Comparison of ENCODE assay signal across 31 cellular contexts in the genomic region with DNA sequence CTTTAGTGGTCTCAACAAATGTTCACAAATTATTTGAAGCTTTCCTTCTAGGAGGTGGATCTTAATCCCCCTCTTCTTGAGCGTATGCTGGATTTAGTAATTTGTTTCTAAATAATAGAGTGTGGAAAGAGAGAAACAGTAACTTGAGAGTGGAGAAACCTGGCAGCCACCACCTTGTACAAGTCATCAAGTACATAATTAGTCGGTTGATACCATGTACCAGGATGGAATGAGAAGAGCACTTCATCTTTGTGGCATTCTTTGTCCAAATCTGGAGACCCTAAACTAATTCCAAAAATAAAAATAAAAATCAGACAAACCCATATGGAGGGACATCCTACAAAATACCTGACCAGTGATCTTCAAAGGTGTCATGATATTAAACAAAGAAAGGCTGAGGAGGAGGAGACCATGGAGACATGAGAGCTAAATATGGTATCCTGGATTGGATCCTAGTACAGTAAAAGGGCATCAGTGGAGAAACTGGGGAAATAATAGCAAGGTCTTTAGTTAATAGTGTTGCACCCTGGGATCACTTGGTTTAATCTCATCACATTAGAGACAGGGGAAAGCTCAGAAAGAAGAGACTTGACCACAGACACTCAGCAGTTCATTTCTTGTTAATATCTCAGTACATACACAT.
"Had no signal": no experiment of that assay in that cellular context is flagged by ENCODE, and none has a peak within 500 bp of the region (broad histone marks: within the 10 kb centered on the region; RNA-seq: fewer than 3 reads in every experiment).

No MANE protein-coding gene starts in this region.

- DNase-seq: cortex of kidney; effector memory CD8-positive, alpha-beta T cell; erythroblast; esophagus squamous epithelium; foreskin melanocyte; hypothalamus; immature natural killer cell; islet precursor cell; kidney glomerular epithelial cell; mesenchymal stem cell; mucosa of descending colon; naive B cell; stimulated activated CD4-positive, alpha-beta T cell treated with anti-CD3 and anti-CD28 coated beads, Interleukin-12 subunit alpha, Interleukin-12 subunit beta, amount 100 ng/mL, for 4 hours; stimulated activated CD4-positive, alpha-beta T cell treated with anti-CD3 and anti-CD28 coated beads, Interleukin-1b, Interleukin-23, amount 100 ng/mL, for 48 hours; stimulated activated CD4-positive, alpha-beta T cell treated with anti-CD3 and anti-CD28 coated beads, Interleukin-4, amount 100 ng/mL, for 1 hour; stimulated activated CD8-positive, alpha-beta memory T cell treated with anti-CD3 and anti-CD28 coated beads, Interleukin-4, amount 100 ng/mL, for 48 hours; stimulated activated naive CD4-positive, alpha-beta T cell; stimulated activated naive CD8-positive, alpha-beta T cell treated with anti-CD3 and anti-CD28 coated beads, Interleukin-15, amount 100 ng/mL, for 72 hours; transverse colon; upper lobe of right lung; uterus had no signal

- H3K79me2 ChIP-seq: parathyroid adenoma had no signal

- H2AFZ ChIP-seq: parathyroid adenoma had no signal

- H3K27ac Mint-ChIP-seq: effector memory CD8-positive, alpha-beta T cell; immature natural killer cell; mesothelial cell of epicardium; naive B cell; natural killer cell treated with Interleukin-12 subunit alpha and Interleukin-12 subunit beta and Interleukin-15 and Interleukin-18, amount 100 ng/mL, for 72 hours; progenitor cell of endocrine pancreas; stimulated activated naive CD8-positive, alpha-beta T cell treated with anti-CD3 and anti-CD28 coated beads, Interleukin-15, amount 100 ng/mL, for 72 hours had no signal

- H3K9ac ChIP-seq: parathyroid adenoma had no signal

- H3K27ac ChIP-seq: esophagus squamous epithelium, neutrophil, parathyroid adenoma, suprapubic skin, transverse colon, upper lobe of right lung, uterus had no signal

- ATAC-seq: effector memory CD8-positive, alpha-beta T cell; mucosa of descending colon; natural killer cell treated with Interleukin-12 subunit alpha and Interleukin-12 subunit beta and Interleukin-15 and Interleukin-18, amount 100 ng/mL, for 72 hours; sciatic nerve; stimulated activated naive CD8-positive, alpha-beta T cell treated with anti-CD3 and anti-CD28 coated beads, Interleukin-15, amount 100 ng/mL, for 72 hours; upper lobe of right lung had no signal

- H3K27me3 Mint-ChIP-seq: effector memory CD8-positive, alpha-beta T cell; naive B cell; natural killer cell treated with Interleukin-12 subunit alpha and Interleukin-12 subunit beta and Interleukin-15 and Interleukin-18, amount 100 ng/mL, for 72 hours; progenitor cell of endocrine pancreas had no signal

- H3K4me1 Mint-ChIP-seq: immature natural killer cell; mesothelial cell of epicardium; naive B cell; neural crest cell; stimulated activated naive CD8-positive, alpha-beta T cell treated with anti-CD3 and anti-CD28 coated beads, Interleukin-15, amount 100 ng/mL, for 72 hours had no signal

- H3K4me2 ChIP-seq: smooth muscle cell had no signal

- H3K27me3 ChIP-seq: esophagus squamous epithelium, neutrophil, suprapubic skin, transverse colon, upper lobe of right lung, uterus had no signal

- H3K4me3 Mint-ChIP-seq: effector memory CD8-positive, alpha-beta T cell; immature natural killer cell; mesothelial cell of epicardium; naive B cell; natural killer cell treated with Interleukin-12 subunit alpha and Interleukin-12 subunit beta and Interleukin-15 and Interleukin-18, amount 100 ng/mL, for 72 hours; neural crest cell; stimulated activated naive CD8-positive, alpha-beta T cell treated with anti-CD3 and anti-CD28 coated beads, Interleukin-15, amount 100 ng/mL, for 72 hours had no signal

- FAIRE-seq: endometrium had no signal

- H3K9me3 ChIP-seq: esophagus squamous epithelium, mucosa of descending colon, neutrophil, suprapubic skin, transverse colon, upper lobe of right lung, uterus had no signal

- H3K36me3 Mint-ChIP-seq: immature natural killer cell; mesothelial cell of epicardium; naive B cell; natural killer cell treated with Interleukin-12 subunit alpha and Interleukin-12 subunit beta and Interleukin-15 and Interleukin-18, amount 100 ng/mL, for 72 hours had no signal

- H3K9me3 Mint-ChIP-seq: mesothelial cell of epicardium, neural crest cell had no signal

- H3K4me1 ChIP-seq: esophagus squamous epithelium, parathyroid adenoma, suprapubic skin, transverse colon, upper lobe of right lung, uterus had no signal

- H3K4me3 ChIP-seq: esophagus squamous epithelium, mucosa of descending colon, smooth muscle cell, suprapubic skin, transverse colon, upper lobe of right lung, uterus had no signal
